Comparison of ENCODE assay signal across 10 cellular contexts in the genomic region with DNA sequence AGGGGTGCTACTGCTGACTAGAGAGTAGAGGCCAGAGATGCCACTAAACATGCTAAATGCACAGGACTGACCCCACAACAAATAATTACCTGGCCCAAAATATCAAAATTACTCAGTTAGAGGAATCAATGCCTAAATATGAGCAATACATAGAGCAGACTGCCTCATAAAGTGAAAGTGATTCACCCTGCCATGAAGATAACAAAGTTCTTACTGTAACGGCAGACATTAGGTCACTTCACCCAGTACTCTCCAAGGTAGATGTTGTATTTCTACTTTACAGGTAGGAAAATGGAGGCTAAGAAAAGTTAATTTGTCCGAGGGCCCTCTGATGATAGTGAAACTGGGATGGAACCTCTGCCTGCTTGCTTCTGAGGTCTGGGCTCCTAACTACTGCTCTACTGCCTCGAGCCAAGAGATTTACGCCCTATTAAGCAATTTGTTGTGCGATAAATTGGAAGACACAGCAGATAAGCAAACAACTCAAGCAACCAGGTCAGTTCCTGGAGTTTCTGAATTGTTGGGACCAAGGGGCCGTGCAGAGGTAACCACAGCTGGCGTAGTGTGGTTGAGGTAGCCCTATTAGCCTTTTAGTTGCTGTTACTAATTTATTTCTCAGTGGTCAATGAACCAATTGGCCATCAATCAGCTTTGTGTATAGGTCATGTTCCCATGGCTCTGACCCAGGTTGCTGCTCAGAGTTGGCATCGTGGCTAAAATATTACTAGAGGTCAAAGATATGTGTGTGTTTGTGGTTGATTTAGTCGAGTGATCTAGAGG. TPM values are rescaled to one million over a fixed set of nuclear protein-coding genes. Genes with fewer than 3 reads are reported as not detected.
A peak's percentile ranks its signal among the peaks of the same experiment; 100 is the strongest.
DNase-seq lines count a peak whose midpoint lies in the region; ATAC-seq, FAIRE-seq and TF ChIP-seq lines count a peak whose summit lies in the region.
"Had no signal": no experiment of that assay in that cellular context is flagged by ENCODE, and none has a peak within 500 bp of the region (broad histone marks: within the 10 kb centered on the region; RNA-seq: fewer than 3 reads in every experiment).

No MANE protein-coding gene starts in this region.

- peaks cover 48% of the 10 kb centered on the region for H3K4me1 Mint-ChIP-seq in activated T-cell treated with anti-CD3 and anti-CD28 coated beads, Interleukin-2, amount 50 U/mL, for 24 hours (ENCODE audit: low read depth)
- H3K4me1 Mint-ChIP-seq in stimulated activated naive B cell treated with anti-CD40 and anti-IgM and Interleukin-4, amounts not matched to agents 10 μg/mL and 1 μg/mL and 100 μg/mL, for 72 hours, result peaks cover 21 to 30% of the 10 kb centered on the region in 2 donors

- no peak for FAIRE-seq in bronchial epithelial cell (lab: Jason Lieb, UNC)

- no peak for DNase-seq in activated T-cell treated with anti-CD3 and anti-CD28 coated beads, Interleukin-2, amount 50 U/mL, for 24 hours
- no peak for DNase-seq in activated T-cell treated with anti-CD3 and anti-CD28 coated beads for 4 hours
- peak; percentile 66 for DNase-seq in bronchial epithelial cell (ENCODE audit: low read depth)
- no peak for DNase-seq in stimulated activated naive B cell treated with anti-CD40 and anti-IgM and Interleukin-4, amounts not matched to agents 10 μg/mL and 1 μg/mL and 100 μg/mL, for 72 hours
- no peak for DNase-seq in substantia nigra (lab: John Stamatoyannopoulos, UW)
- DNase-seq in germinal center (ENCODE audit: low spot score), result no peak
- DNase-seq: NCI-H2081 treated with DMSO at 0.1 percent for 48 hours had no signal

- H3K27me3 Mint-ChIP-seq in activated T-cell treated with anti-CD3 and anti-CD28 coated beads, Interleukin-2, amount 50 U/mL, for 24 hours, result no peaks in the 10 kb centered on the region
- no peaks in the 10 kb centered on the region for H3K27me3 Mint-ChIP-seq in stimulated activated naive B cell treated with anti-CD40 and anti-IgM and Interleukin-4, amounts not matched to agents 10 μg/mL and 1 μg/mL and 100 μg/mL, for 72 hours

- H3K36me3 ChIP-seq in bronchial epithelial cell (ENCODE audit: control insufficient read depth, insufficient read depth, low read length), result no peaks in the 10 kb centered on the region

- no peak overlapping the region for H3K4me3 ChIP-seq in bronchial epithelial cell (ENCODE audit: low read depth, low read length)

- ATAC-seq in HG03439 (IDR thresholded peaks at IDR 0.05; ENCODE audit: unreplicated experiment), result peak; percentile 50
- ATAC-seq in stimulated activated naive B cell treated with anti-CD40 and anti-IgM and Interleukin-4, amounts not matched to agents 10 μg/mL and 1 μg/mL and 100 μg/mL, for 72 hours (replicated peaks), result peak; percentile 70 to 81
- no peak for ATAC-seq in HG02678 (IDR thresholded peaks at IDR 0.05; ENCODE audit: unreplicated experiment)

- H3K27ac Mint-ChIP-seq in activated T-cell treated with anti-CD3 and anti-CD28 coated beads, Interleukin-2, amount 50 U/mL, for 24 hours, result peak overlapping the region; percentile 95
- H3K27ac Mint-ChIP-seq in stimulated activated naive B cell treated with anti-CD40 and anti-IgM and Interleukin-4, amounts not matched to agents 10 μg/mL and 1 μg/mL and 100 μg/mL, for 72 hours, result no peak overlapping the region

- H3K27ac ChIP-seq in substantia nigra (ENCODE audit: low read depth, low read length, poor library complexity, severe bottlenecking), result no peak overlapping the region

- H3K36me3 Mint-ChIP-seq in activated T-cell treated with anti-CD3 and anti-CD28 coated beads, Interleukin-2, amount 50 U/mL, for 24 hours (ENCODE audit: low read depth), result peaks cover 28% of the 10 kb centered on the region
- peaks cover 0 to 3% of the 10 kb centered on the region in 2 donors for H3K36me3 Mint-ChIP-seq in stimulated activated naive B cell treated with anti-CD40 and anti-IgM and Interleukin-4, amounts not matched to agents 10 μg/mL and 1 μg/mL and 100 μg/mL, for 72 hours

- H3K27me3 ChIP-seq in bronchial epithelial cell (ENCODE audit: control insufficient read depth, insufficient read depth, low read length), result no peaks in the 10 kb centered on the region

- H3K4me3 Mint-ChIP-seq in activated T-cell treated with anti-CD3 and anti-CD28 coated beads, Interleukin-2, amount 50 U/mL, for 24 hours, result no peak overlapping the region
- H3K4me3 Mint-ChIP-seq in stimulated activated naive B cell treated with anti-CD40 and anti-IgM and Interleukin-4, amounts not matched to agents 10 μg/mL and 1 μg/mL and 100 μg/mL, for 72 hours, result no peak overlapping the region

- peaks cover 10% of the 10 kb centered on the region for H3K9me3 Mint-ChIP-seq in activated T-cell treated with anti-CD3 and anti-CD28 coated beads, Interleukin-2, amount 50 U/mL, for 24 hours
- H3K9me3 Mint-ChIP-seq in stimulated activated naive B cell treated with anti-CD40 and anti-IgM and Interleukin-4, amounts not matched to agents 10 μg/mL and 1 μg/mL and 100 μg/mL, for 72 hours, result no peaks in the 10 kb centered on the region

- TF ChIP-seq CTCF in bronchial epithelial cell (IDR thresholded peaks at IDR 0.05; ENCODE audit: insufficient read depth, low read length, severe bottlenecking), result no peak

RNA-seq across cellular contexts. Expression of a gene that starts 4.8 kb away (rescaled TPM):
- 5.8 and 19.1 TPM in 2 replicates for total RNA-seq in bronchial epithelial cell
- total RNA-seq: osteocyte had no signal

RNA-seq across cellular contexts. Expression of a gene that starts 43.0 kb away (rescaled TPM):
- total RNA-seq in bronchial epithelial cell, result 0.26 TPM in 2 replicates
- total RNA-seq: osteocyte had no signal
